In genomic region chr19:43695985-43696729, GRCh38 we compare ENCODE assay signal across 21 cellular contexts.
DNase-seq lines count a peak whose midpoint lies in the region; ATAC-seq lines count a peak whose summit lies in the region.
"Had no signal": no experiment of that assay in that cellular context is flagged by ENCODE, and none has a peak within 500 bp of the region (broad histone marks: within the 10 kb centered on the region; RNA-seq: fewer than 3 reads in every experiment).

No MANE protein-coding gene starts in this region.

- ATAC-seq in HG03439 (IDR thresholded peaks at IDR 0.05; ENCODE audit: unreplicated experiment) = no peak
- ATAC-seq: GM12878 had no signal

- peaks cover 14% of the 10 kb centered on the region for H3K9me3 Mint-ChIP-seq in dendritic cell treated with granulocyte-macrophage colony-stimulating factor and Interleukin-4, amounts not matched to agents 40 ng/mL and 50 ng/mL, for 4 days

- H3K36me3 Mint-ChIP-seq in dendritic cell treated with granulocyte-macrophage colony-stimulating factor and Interleukin-4, amounts not matched to agents 40 ng/mL and 50 ng/mL, for 4 days (ENCODE audit: low read depth) = peaks cover 8% of the 10 kb centered on the region

- DNase-seq in CD1c-positive myeloid dendritic cell (ENCODE audit: extremely low spot score) (peak; percentile 83), KBM-7 (peak; percentile 21), NOMO-1 treated with dmso at 0.1 percent for 144 hours (lab: John Stamatoyannopoulos, UW; ENCODE audit: unreplicated experiment) (peak; percentile 34), DMS153 (lab: John Stamatoyannopoulos, UW) (no peak)
- no peak for DNase-seq in central memory CD4-positive, alpha-beta T cell
- DNase-seq: ACHN, Caco-2, GM23248, HCEC 1CT, Karpas-422, MG63, NCI-H1417, NCI-H187 treated with DMSO at 0.1 percent for 48 hours, NCI-H526, Right ventricle myocardium superior, SK-N-SH, T-helper 1 cell, T-helper 9 cell had no signal

- in situ Hi-C loops in KBM-7 (cut with MboI; ENCODE audit: low pct_unique_long_range_greater_than_20kb, low sequenced_read_pairs) = no loop called here

- no peaks in the 10 kb centered on the region for H3K27me3 Mint-ChIP-seq in dendritic cell treated with granulocyte-macrophage colony-stimulating factor and Interleukin-4, amounts not matched to agents 40 ng/mL and 50 ng/mL, for 4 days

- peaks cover 80% of the 10 kb centered on the region for H3K4me1 Mint-ChIP-seq in dendritic cell treated with granulocyte-macrophage colony-stimulating factor and Interleukin-4, amounts not matched to agents 40 ng/mL and 50 ng/mL, for 4 days (ENCODE audit: low read depth)

- intact Hi-C loops in dendritic cell treated with granulocyte-macrophage colony-stimulating factor and Interleukin-4, amounts not matched to agents 40 ng/mL and 50 ng/mL, for 4 days (cut with micrococcal nuclease) = no loop called here

- H3K27ac Mint-ChIP-seq in dendritic cell treated with granulocyte-macrophage colony-stimulating factor and Interleukin-4, amounts not matched to agents 40 ng/mL and 50 ng/mL, for 4 days = peak overlapping the region; percentile 64

- no peak overlapping the region for H3K4me3 Mint-ChIP-seq in dendritic cell treated with granulocyte-macrophage colony-stimulating factor and Interleukin-4, amounts not matched to agents 40 ng/mL and 50 ng/mL, for 4 days

Comparison
In these comparisons a context has a peak if more than half of its experiments do, and no peak if none do; other contexts are left out.
1. DNase-seq: peak in CD1c-positive myeloid dendritic cell (single experiment), KBM-7 (single experiment) and NOMO-1 treated with dmso at 0.1 percent for 144 hours (single experiment); none in DMS153 (single experiment) and central memory CD4-positive, alpha-beta T cell (single experiment).